In genomic region chr1:17570228-17570627, GRCh38 we compare ENCODE assay signal across 10 cellular contexts. TPM values are rescaled to one million over a fixed set of nuclear protein-coding genes. Genes with fewer than 3 reads are reported as not detected.
DNase-seq lines count a peak whose midpoint lies in the region; ATAC-seq and TF ChIP-seq lines count a peak whose summit lies in the region.
"Had no signal": no experiment of that assay in that cellular context is flagged by ENCODE, and none has a peak within 500 bp of the region (broad histone marks: within the 10 kb centered on the region; RNA-seq: fewer than 3 reads in every experiment).

No MANE protein-coding gene starts in this region.

- H3K4ac ChIP-seq in mesenchymal stem cell (ENCODE audit: low read depth in 1 of 2, low read length in 2 of 2): no peak overlapping the region

- H2AFZ ChIP-seq in mesenchymal stem cell (ENCODE audit: low read depth, low read length): no peak overlapping the region

- no peaks in the 10 kb centered on the region for H3K36me3 ChIP-seq in mesenchymal stem cell (ENCODE audit: control insufficient read depth in 1 of 2, insufficient read depth in 2 of 2, low read depth in 1 of 2, low read length in 2 of 2)
- H3K36me3 ChIP-seq in stomach smooth muscle (ENCODE audit: control insufficient read depth in 2 of 2, insufficient read depth in 2 of 2, low read length in 2 of 2): no peaks in the 10 kb centered on the region
- H3K36me3 ChIP-seq in CD4-positive, alpha-beta memory T cell (ENCODE audit: insufficient read depth, low read length): no peaks in the 10 kb centered on the region

- H3K4me2 ChIP-seq in mesenchymal stem cell (ENCODE audit: low read length, poor library complexity, severe bottlenecking): no peak overlapping the region

- H3K36me3 Mint-ChIP-seq in HFFc6 (ENCODE audit: low read depth): no peaks in the 10 kb centered on the region; the same call in 1 of the 2 replicates
- no peaks in the 10 kb centered on the region for H3K36me3 Mint-ChIP-seq in CD4-positive, alpha-beta memory T cell

- no peaks in the 10 kb centered on the region for H3K9me3 Mint-ChIP-seq in HFFc6
- no peaks in the 10 kb centered on the region for H3K9me3 Mint-ChIP-seq in CD4-positive, alpha-beta memory T cell

- H3K4me3 ChIP-seq in mesenchymal stem cell (ENCODE audit: insufficient read depth in 1 of 2, low read depth in 1 of 2, low read length in 2 of 2) (peak overlapping the region in 1 of 2 experiments; percentile 7), stomach smooth muscle (ENCODE audit: low read length in 2 of 2) (peak overlapping the region in 1 of 2 donors; percentile 60)
- no peak overlapping the region for H3K4me3 ChIP-seq in CD4-positive, alpha-beta memory T cell (ENCODE audit: low read length in 2 of 2)

- no peak overlapping the region for H4K91ac ChIP-seq in mesenchymal stem cell (ENCODE audit: low read length)

- H2BK5ac ChIP-seq in mesenchymal stem cell (ENCODE audit: low read depth, low read length, poor library complexity, severe bottlenecking): no peak overlapping the region

- CTCF ChIA-PET in CD4-positive, alpha-beta memory T cell (lab: Charles Lee; ENCODE audit: partially characterized antibody): no interaction called here

- no peak for ATAC-seq in GM21515 (IDR thresholded peaks at IDR 0.05; ENCODE audit: unreplicated experiment)
- ATAC-seq in GM21529 (IDR thresholded peaks at IDR 0.05; ENCODE audit: unreplicated experiment): no peak

- peak overlapping the region in 1 of 2 experiments; percentile 46 for H3K18ac ChIP-seq in mesenchymal stem cell (ENCODE audit: low read depth in 1 of 2, low read length in 2 of 2)

- H3K14ac ChIP-seq in mesenchymal stem cell (ENCODE audit: low read length in 2 of 2): no peak overlapping the region

- peak overlapping the region; percentile 90 for H4K8ac ChIP-seq in mesenchymal stem cell (ENCODE audit: low read length)

- peak overlapping the region; percentile 61 for H3K4me3 Mint-ChIP-seq in HFFc6
- H3K4me3 Mint-ChIP-seq in CD4-positive, alpha-beta memory T cell: no peak overlapping the region

- H3K4me1 ChIP-seq in mesenchymal stem cell (ENCODE audit: control insufficient read depth, insufficient read depth, low read depth, low read length): peaks cover 37% of the 10 kb centered on the region
- peaks cover 91% of the 10 kb centered on the region for H3K4me1 ChIP-seq in stomach smooth muscle (ENCODE audit: control insufficient read depth, insufficient read depth, low read length)
- H3K4me1 ChIP-seq in CD4-positive, alpha-beta memory T cell (ENCODE audit: insufficient read depth, low read length): no peaks in the 10 kb centered on the region

- peak overlapping the region; percentile 15 for H2BK15ac ChIP-seq in mesenchymal stem cell (ENCODE audit: low read depth, poor library complexity, severe bottlenecking)

- no peak overlapping the region for H3K23ac ChIP-seq in mesenchymal stem cell (ENCODE audit: low read length in 2 of 2)

- peak overlapping the region; percentile 96 for H3K27ac Mint-ChIP-seq in HFFc6
- H3K27ac Mint-ChIP-seq in CD4-positive, alpha-beta memory T cell: no peak overlapping the region

- H3K9ac ChIP-seq in mesenchymal stem cell (ENCODE audit: low read length) (peak overlapping the region; percentile 89), stomach smooth muscle (ENCODE audit: low read length in 2 of 2) (peak overlapping the region in 1 of 2 donors; percentile 21)

- WGBS in mesenchymal stem cell: 83% methylated on average over 3 of the region's 3 CpGs

- H3K27ac ChIP-seq in caudate nucleus (ENCODE audit: low read depth, low read length) (peak overlapping the region; percentile 92), mesenchymal stem cell (ENCODE audit: low read length, poor library complexity, severe bottlenecking) (peak overlapping the region; percentile 2), stomach smooth muscle (ENCODE audit: low read length) (peak overlapping the region; percentile 95)
- H3K27ac ChIP-seq in CD4-positive, alpha-beta memory T cell (ENCODE audit: low read depth, low read length): no peak overlapping the region
- H3K27ac ChIP-seq: VCaP had no signal

- peak overlapping the region in 1 of 2 experiments; percentile 85 for H2BK12ac ChIP-seq in mesenchymal stem cell (ENCODE audit: low read length in 2 of 2)

- H3K9me3 ChIP-seq in mesenchymal stem cell (ENCODE audit: control insufficient read depth, low read length): no peaks in the 10 kb centered on the region
- H3K9me3 ChIP-seq in stomach smooth muscle (ENCODE audit: control insufficient read depth in 2 of 2, low read length in 2 of 2): no peaks in the 10 kb centered on the region
- no peaks in the 10 kb centered on the region for H3K9me3 ChIP-seq in CD4-positive, alpha-beta memory T cell (ENCODE audit: control insufficient read depth in 1 of 2, low read length in 2 of 2)

- peaks cover 5% of the 10 kb centered on the region for H3K27me3 Mint-ChIP-seq in HFFc6 (ENCODE audit: insufficient read depth)
- H3K27me3 Mint-ChIP-seq in CD4-positive, alpha-beta memory T cell: peaks cover 4 to 8% of the 10 kb centered on the region in 2 donors

- H3K27me3 ChIP-seq in mesenchymal stem cell (ENCODE audit: control insufficient read depth in 1 of 2, insufficient read depth in 1 of 2, low read length in 2 of 2) (no peaks in the 10 kb centered on the region), stomach smooth muscle (ENCODE audit: control insufficient read depth in 1 of 2, insufficient read depth in 2 of 2, low read length in 2 of 2) (no peaks in the 10 kb centered on the region)
- H3K27me3 ChIP-seq in CD4-positive, alpha-beta memory T cell (ENCODE audit: insufficient read depth, low read length): no peaks in the 10 kb centered on the region

- peaks cover 29% of the 10 kb centered on the region for H3K79me1 ChIP-seq in mesenchymal stem cell (replicated peaks; ENCODE audit: low read length, poor library complexity, severe bottlenecking)

- no peak for DNase-seq in HFFc6
- no peak for DNase-seq in caudate nucleus (lab: John Stamatoyannopoulos, UW)
- DNase-seq in mesenchymal stem cell: no peak
- DNase-seq in NCI-H226: no peak
- DNase-seq in CD4-positive, alpha-beta memory T cell: no peak
- DNase-seq: activated T-cell treated with anti-CD3 and anti-CD28 coated beads for 4 hours had no signal

- no peak for TF ChIP-seq CTCF in HFFc6 (IDR thresholded peaks at IDR 0.05)

- peaks cover 39% of the 10 kb centered on the region for H3K4me1 Mint-ChIP-seq in HFFc6 (ENCODE audit: low read depth)
- no peaks in the 10 kb centered on the region for H3K4me1 Mint-ChIP-seq in CD4-positive, alpha-beta memory T cell

- intact Hi-C loops in CD4-positive, alpha-beta memory T cell (cut with micrococcal nuclease): no loop called here

- POLR2A ChIA-PET in CD4-positive, alpha-beta memory T cell (lab: Charles Lee; ENCODE audit: partially characterized antibody): no interaction called here

- no peak overlapping the region for H2BK120ac ChIP-seq in mesenchymal stem cell (ENCODE audit: low read depth, low read length)

- H2AK5ac ChIP-seq in mesenchymal stem cell (ENCODE audit: low read length, severe bottlenecking): peak overlapping the region; percentile 60

RNA-seq across cellular contexts. Expression of gene ARHGEF10L, which starts 30.7 kb away (rescaled TPM):
- total RNA-seq in HFFc6 (2021; fragmentation: NEBNext Ultra II Directional; extraction: Animal tissue kit (Norgen Biotek cat#: 25700)): 10 to 100 TPM; 11.1 to 29.0 (median 26.7) TPM
- 6.9 TPM for polyA plus RNA-seq in mesenchymal stem cell (2013, experiment 1 of 2)
- polyA plus RNA-seq in mesenchymal stem cell (2013, experiment 2 of 2): 7.2 TPM
- under 1 TPM; 0.47 to 0.78 TPM for total RNA-seq in CD4-positive, alpha-beta memory T cell
- polyA plus RNA-seq in CD4-positive, alpha-beta memory T cell: not detected

Comparison
In these comparisons a context has a peak if more than half of its experiments do, and no peak if none do; other contexts are left out.
1. RNA of gene ARHGEF10L, which starts 30.7 kb away (total RNA-seq): 11.1 to 29.0 TPM in HFFc6; 0.47 to 0.78 TPM in CD4-positive, alpha-beta memory T cell; every median in the first group is over 4 times any median in the second.